In the genomic region with DNA sequence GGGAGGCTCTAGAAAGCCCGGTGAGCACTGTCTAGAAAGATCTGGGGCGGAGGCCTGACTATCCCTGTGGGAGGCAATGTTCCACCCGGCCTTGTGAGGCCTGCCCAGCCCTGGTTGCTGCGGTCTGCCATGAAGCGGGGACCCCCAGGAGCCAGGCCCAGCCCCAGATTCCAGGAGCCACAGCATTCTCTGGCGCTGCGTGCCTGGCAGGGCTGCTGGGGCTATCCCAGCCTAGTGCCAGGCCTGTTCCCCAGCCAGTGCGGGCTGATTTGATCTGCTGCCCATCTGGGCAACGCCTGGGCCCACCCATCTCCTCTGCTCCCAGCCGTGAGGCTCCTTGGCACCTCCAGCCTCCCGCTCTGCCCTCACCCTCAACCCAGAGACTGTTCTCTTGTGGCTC, we compare ENCODE assay signal across 28 cellular contexts. TPM values are rescaled to one million over a fixed set of nuclear protein-coding genes. Genes with fewer than 3 reads are reported as not detected.
"Had no signal": no experiment of that assay in that cellular context is flagged by ENCODE, and none has a peak within 500 bp of the region (broad histone marks: within the 10 kb centered on the region; RNA-seq: fewer than 3 reads in every experiment).

No MANE protein-coding gene starts in this region.

- ATAC-seq: activated CD8-positive, alpha-beta T cell treated with anti-CD3 and anti-CD28 coated beads, Interleukin-2, amount 10 ng/mL, durations not matched to agents 7 days and 5 days; Panc1; Right ventricle myocardium inferior; WTC11 had no signal

- H3K9me3 Mint-ChIP-seq: activated naive CD4-positive, alpha-beta T cell treated with anti-CD3 and anti-CD28 coated beads, Interleukin-2, amount 50 U/mL, for 24 hours; T-helper 2 cell treated with Interferon-gamma antibody and Interleukin-4, amounts not matched to agents 5 μg/mL and 100 μg/mL, for 36 hours; WTC11 had no signal

- H3K36me3 Mint-ChIP-seq: activated naive CD4-positive, alpha-beta T cell treated with anti-CD3 and anti-CD28 coated beads, Interleukin-2, amount 50 U/mL, for 24 hours; WTC11 had no signal

- H3K27ac ChIP-seq: brain microvascular endothelial cell, cardiac muscle cell, SK-N-MC had no signal

- DNase-seq: activated CD4-positive, alpha-beta T cell treated with anti-CD3 and anti-CD28 coated beads for 48 hours; activated CD4-positive, alpha-beta T cell treated with anti-CD3 and anti-CD28 coated beads, Interleukin-2, amount 50 U/mL, for 4 hours; activated CD4-positive, CD25-positive, alpha-beta regulatory T cell treated with anti-CD3 and anti-CD28 coated beads, Interleukin-2, amount 50 U/mL, for 72 hours; activated CD8-positive, alpha-beta memory T cell treated with anti-CD3 and anti-CD28 coated beads, Interleukin-2, amount 50 U/mL, for 48 hours; activated CD8-positive, alpha-beta T cell treated with anti-CD3 and anti-CD28 coated beads, Interleukin-2, amount 10 ng/mL, durations not matched to agents 7 days and 5 days; activated effector memory CD4-positive, alpha-beta T cell treated with Interleukin-2 at 50 U/mL for 16 hours; activated naive CD4-positive, alpha-beta T cell; activated T-cell treated with anti-CD3 and anti-CD28 coated beads, Interleukin-2, amount 50 U/mL, for 1 hour; amniotic stem cell; brain microvascular endothelial cell; Kasumi-1; KBM-7; NCI-H1417 treated with DMSO at 0.1 percent for 48 hours; NCI-H2029; NCI-H2107; NCI-H510A; NCI-H526 treated with DMSO at 0.1 percent for 48 hours; RPMI8226; SW 1271 had no signal

- H3K4me1 Mint-ChIP-seq: activated naive CD4-positive, alpha-beta T cell treated with anti-CD3 and anti-CD28 coated beads, Interleukin-2, amount 50 U/mL, for 24 hours; WTC11 had no signal

- H3K27me3 ChIP-seq: brain microvascular endothelial cell, cardiac muscle cell had no signal

- H3K27ac Mint-ChIP-seq: activated CD8-positive, alpha-beta T cell treated with anti-CD3 and anti-CD28 coated beads, Interleukin-2, amount 10 ng/mL, durations not matched to agents 7 days and 5 days; activated naive CD4-positive, alpha-beta T cell treated with anti-CD3 and anti-CD28 coated beads, Interleukin-2, amount 50 U/mL, for 24 hours; T-helper 2 cell treated with Interferon-gamma antibody and Interleukin-4, amounts not matched to agents 5 μg/mL and 100 μg/mL, for 36 hours; WTC11 had no signal

- H3K36me3 ChIP-seq: brain microvascular endothelial cell, cardiac muscle cell had no signal

- H3K27me3 Mint-ChIP-seq: activated naive CD4-positive, alpha-beta T cell treated with anti-CD3 and anti-CD28 coated beads, Interleukin-2, amount 50 U/mL, for 24 hours had no signal

- H3K4me3 Mint-ChIP-seq: activated CD8-positive, alpha-beta T cell treated with anti-CD3 and anti-CD28 coated beads, Interleukin-2, amount 10 ng/mL, durations not matched to agents 7 days and 5 days; activated naive CD4-positive, alpha-beta T cell treated with anti-CD3 and anti-CD28 coated beads, Interleukin-2, amount 50 U/mL, for 24 hours; T-helper 2 cell treated with Interferon-gamma antibody and Interleukin-4, amounts not matched to agents 5 μg/mL and 100 μg/mL, for 36 hours; WTC11 had no signal

- H3K4me3 ChIP-seq: cardiac muscle cell, SK-N-MC had no signal

RNA-seq across cellular contexts. Expression of a gene that starts 19.6 kb away (rescaled TPM):
- total RNA-seq: activated CD8-positive, alpha-beta T cell treated with anti-CD3 and anti-CD28 coated beads, Interleukin-2, amount 10 ng/mL, durations not matched to agents 7 days and 5 days; OCI-LY7; Right ventricle myocardium inferior had no signal

RNA-seq across cellular contexts. Expression of a gene that starts 42.3 kb away (rescaled TPM):
- total RNA-seq: activated CD8-positive, alpha-beta T cell treated with anti-CD3 and anti-CD28 coated beads, Interleukin-2, amount 10 ng/mL, durations not matched to agents 7 days and 5 days; OCI-LY7; T-helper 1 cell treated with Interleukin-12 subunit alpha and Interleukin-12 subunit beta and Interleukin-4 antibody, amounts not matched to agents 30 ng/mL and 1 ng/mL, for 36 hours had no signal
